In the genomic region with DNA sequence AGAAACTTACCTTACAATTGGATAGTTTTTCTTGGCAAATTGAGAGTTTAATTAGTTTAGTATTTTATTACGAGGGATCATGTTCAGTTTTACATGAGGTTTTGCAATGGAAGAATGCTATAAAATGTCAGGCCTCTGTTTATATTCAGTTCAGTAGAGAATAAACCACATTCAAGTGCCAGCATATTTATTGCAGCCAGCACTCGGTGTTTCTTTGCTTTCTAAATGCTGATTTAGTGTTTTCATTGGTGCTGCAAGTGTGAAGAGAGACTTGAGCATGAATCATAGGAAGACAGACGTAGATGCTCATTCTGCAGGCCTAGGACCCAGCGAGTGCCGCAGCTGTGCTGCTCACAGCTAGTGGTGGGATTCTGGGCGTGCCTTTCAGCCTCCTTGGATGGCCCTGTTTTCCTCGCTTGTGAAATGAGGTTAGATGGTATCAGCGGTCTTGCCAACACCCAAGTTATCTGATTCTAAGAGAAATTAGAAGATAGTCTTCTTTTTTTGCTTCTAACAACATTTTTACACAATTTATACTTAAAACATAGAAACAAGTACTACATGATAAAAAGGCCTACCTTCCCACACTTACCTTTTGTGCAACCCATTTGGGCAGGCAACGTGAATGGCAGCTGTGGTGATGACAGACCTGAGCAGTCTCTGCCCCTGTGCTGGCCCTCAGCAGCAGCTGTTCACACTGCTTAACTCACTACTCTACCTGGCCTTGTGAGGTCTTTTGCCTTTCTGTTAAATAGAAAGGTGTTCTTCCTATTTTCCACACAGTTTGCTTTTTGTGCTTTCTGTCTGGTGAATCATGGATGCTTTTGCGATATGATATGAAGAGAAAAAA, we compare ENCODE assay signal across 1 cellular context.
TF ChIP-seq lines count a peak whose summit lies in the region.

No MANE protein-coding gene starts in this region.

TF ChIP-seq in HEK293, 187 proteins besides CTCF, POLR2A, EP300 and RAD21 (continued from another document):
- TF ChIP-seq, protein P1, sequence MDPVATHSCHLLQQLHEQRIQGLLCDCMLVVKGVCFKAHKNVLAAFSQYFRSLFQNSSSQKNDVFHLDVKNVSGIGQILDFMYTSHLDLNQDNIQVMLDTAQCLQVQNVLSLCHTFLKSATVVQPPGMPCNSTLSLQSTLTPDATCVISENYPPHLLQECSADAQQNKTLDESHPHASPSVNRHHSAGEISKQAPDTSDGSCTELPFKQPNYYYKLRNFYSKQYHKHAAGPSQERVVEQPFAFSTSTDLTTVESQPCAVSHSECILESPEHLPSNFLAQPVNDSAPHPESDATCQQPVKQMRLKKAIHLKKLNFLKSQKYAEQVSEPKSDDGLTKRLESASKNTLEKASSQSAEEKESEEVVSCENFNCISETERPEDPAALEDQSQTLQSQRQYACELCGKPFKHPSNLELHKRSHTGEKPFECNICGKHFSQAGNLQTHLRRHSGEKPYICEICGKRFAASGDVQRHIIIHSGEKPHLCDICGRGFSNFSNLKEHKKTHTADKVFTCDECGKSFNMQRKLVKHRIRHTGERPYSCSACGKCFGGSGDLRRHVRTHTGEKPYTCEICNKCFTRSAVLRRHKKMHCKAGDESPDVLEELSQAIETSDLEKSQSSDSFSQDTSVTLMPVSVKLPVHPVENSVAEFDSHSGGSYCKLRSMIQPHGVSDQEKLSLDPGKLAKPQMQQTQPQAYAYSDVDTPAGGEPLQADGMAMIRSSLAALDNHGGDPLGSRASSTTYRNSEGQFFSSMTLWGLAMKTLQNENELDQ (tag by site-specific recombination; IDR thresholded peaks at IDR 0.05; ENCODE audit: low read depth), result 0 out of 2 replicates have a peak, but pooled peaks have one; percentile 10
- TF ChIP-seq WT1 (tag by site-specific recombination; IDR thresholded peaks at IDR 0.05) (peak; percentile 82), ZNF138 (tag by site-specific recombination; IDR thresholded peaks at IDR 0.05; ENCODE audit: borderline replicate concordance) (no peak), SALL2 (tag by site-specific recombination; IDR thresholded peaks at IDR 0.05; ENCODE audit: borderline replicate concordance) (no peak), ZNF354C (tag by site-specific recombination; IDR thresholded peaks at IDR 0.05; ENCODE audit: borderline replicate concordance, low read depth) (no peak), SCRT1 (tag by site-specific recombination; IDR thresholded peaks at IDR 0.05; ENCODE audit: borderline replicate concordance) (peak; percentile 57; the same call in 1 of the 2 replicates), RBAK (tag by site-specific recombination; IDR thresholded peaks at IDR 0.05) (no peak), ZNF664 (tag by site-specific recombination; IDR thresholded peaks at IDR 0.05) (peak; percentile 67; the same call in 1 of the 2 replicates), ZNF157 (tag by site-specific recombination; IDR thresholded peaks at IDR 0.05) (no peak), REPIN1 (tag by site-specific recombination; IDR thresholded peaks at IDR 0.05; ENCODE audit: low read depth) (no peak), ZNF623 (tag by site-specific recombination; IDR thresholded peaks at IDR 0.05) (no peak), ZNF132 (tag by site-specific recombination; IDR thresholded peaks at IDR 0.05; ENCODE audit: borderline replicate concordance) (no peak), ZNF433 (tag by site-specific recombination; IDR thresholded peaks at IDR 0.05; ENCODE audit: low read depth) (no peak), KLF9 (tag by site-specific recombination; IDR thresholded peaks at IDR 0.05; ENCODE audit: low read depth) (0 out of 2 replicates have a peak, but pooled peaks have one; percentile 13), ZNF426 (tag by site-specific recombination; IDR thresholded peaks at IDR 0.05) (no peak), ZNF391 (tag by site-specific recombination; IDR thresholded peaks at IDR 0.05; ENCODE audit: borderline replicate concordance, low read depth) (peak; percentile 84; the same call in 1 of the 2 replicates), ZFP37 (tag by site-specific recombination; IDR thresholded peaks at IDR 0.05) (no peak), ZFP3 (tag by site-specific recombination; IDR thresholded peaks at IDR 0.05; ENCODE audit: low read depth) (no peak), GFI1B (tag by site-specific recombination; IDR thresholded peaks at IDR 0.05) (peak; percentile 80), ZBTB7A (tag by site-specific recombination; IDR thresholded peaks at IDR 0.05; ENCODE audit: low read depth) (no peak), ZNF530 (tag by site-specific recombination; IDR thresholded peaks at IDR 0.05; ENCODE audit: low read depth) (no peak), ZNF19 (tag by site-specific recombination; IDR thresholded peaks at IDR 0.05; ENCODE audit: low read depth) (no peak), ZNF24 (tag by site-specific recombination; IDR thresholded peaks at IDR 0.05) (peak; percentile 78; the same call in 1 of the 2 replicates), ZBTB17 (tag by site-specific recombination; IDR thresholded peaks at IDR 0.05) (peak; percentile 50; the same call in 1 of the 2 replicates), ZNF2 (tag by site-specific recombination; IDR thresholded peaks at IDR 0.05) (peak; percentile 99), MYNN (tag by site-specific recombination; IDR thresholded peaks at IDR 0.05; ENCODE audit: borderline replicate concordance) (no peak), TRIM28 (IDR thresholded peaks at IDR 0.05; ENCODE audit: borderline replicate concordance, low read length) (0 out of 2 replicates have a peak, but pooled peaks have one; percentile 35), ZNF626 (tag by site-specific recombination; IDR thresholded peaks at IDR 0.05) (no peak), ZBTB1 (tag by site-specific recombination; IDR thresholded peaks at IDR 0.05) (peak; percentile 59; the same call in 1 of the 2 replicates), ZBTB21 (tag by site-specific recombination; IDR thresholded peaks at IDR 0.05) (no peak), ZNF571 (tag by site-specific recombination; IDR thresholded peaks at IDR 0.05) (no peak), YY2 (tag by site-specific recombination; IDR thresholded peaks at IDR 0.05) (no peak), ZNF114 (tag by site-specific recombination; IDR thresholded peaks at IDR 0.05) (no peak)
- TF ChIP-seq, protein P2, sequence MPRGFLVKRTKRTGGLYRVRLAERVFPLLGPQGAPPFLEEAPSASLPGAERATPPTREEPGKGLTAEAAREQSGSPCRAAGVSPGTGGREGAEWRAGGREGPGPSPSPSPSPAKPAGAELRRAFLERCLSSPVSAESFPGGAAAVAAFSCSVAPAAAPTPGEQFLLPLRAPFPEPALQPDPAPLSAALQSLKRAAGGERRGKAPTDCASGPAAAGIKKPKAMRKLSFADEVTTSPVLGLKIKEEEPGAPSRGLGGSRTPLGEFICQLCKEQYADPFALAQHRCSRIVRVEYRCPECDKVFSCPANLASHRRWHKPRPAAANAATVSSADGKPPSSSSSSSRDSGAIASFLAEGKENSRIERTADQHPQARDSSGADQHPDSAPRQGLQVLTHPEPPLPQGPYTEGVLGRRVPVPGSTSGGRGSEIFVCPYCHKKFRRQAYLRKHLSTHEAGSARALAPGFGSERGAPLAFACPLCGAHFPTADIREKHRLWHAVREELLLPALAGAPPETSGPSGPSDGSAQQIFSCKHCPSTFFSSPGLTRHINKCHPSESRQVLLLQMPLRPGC (tag by site-specific recombination; IDR thresholded peaks at IDR 0.05), result peak; percentile 95
- TF ChIP-seq, protein P3, sequence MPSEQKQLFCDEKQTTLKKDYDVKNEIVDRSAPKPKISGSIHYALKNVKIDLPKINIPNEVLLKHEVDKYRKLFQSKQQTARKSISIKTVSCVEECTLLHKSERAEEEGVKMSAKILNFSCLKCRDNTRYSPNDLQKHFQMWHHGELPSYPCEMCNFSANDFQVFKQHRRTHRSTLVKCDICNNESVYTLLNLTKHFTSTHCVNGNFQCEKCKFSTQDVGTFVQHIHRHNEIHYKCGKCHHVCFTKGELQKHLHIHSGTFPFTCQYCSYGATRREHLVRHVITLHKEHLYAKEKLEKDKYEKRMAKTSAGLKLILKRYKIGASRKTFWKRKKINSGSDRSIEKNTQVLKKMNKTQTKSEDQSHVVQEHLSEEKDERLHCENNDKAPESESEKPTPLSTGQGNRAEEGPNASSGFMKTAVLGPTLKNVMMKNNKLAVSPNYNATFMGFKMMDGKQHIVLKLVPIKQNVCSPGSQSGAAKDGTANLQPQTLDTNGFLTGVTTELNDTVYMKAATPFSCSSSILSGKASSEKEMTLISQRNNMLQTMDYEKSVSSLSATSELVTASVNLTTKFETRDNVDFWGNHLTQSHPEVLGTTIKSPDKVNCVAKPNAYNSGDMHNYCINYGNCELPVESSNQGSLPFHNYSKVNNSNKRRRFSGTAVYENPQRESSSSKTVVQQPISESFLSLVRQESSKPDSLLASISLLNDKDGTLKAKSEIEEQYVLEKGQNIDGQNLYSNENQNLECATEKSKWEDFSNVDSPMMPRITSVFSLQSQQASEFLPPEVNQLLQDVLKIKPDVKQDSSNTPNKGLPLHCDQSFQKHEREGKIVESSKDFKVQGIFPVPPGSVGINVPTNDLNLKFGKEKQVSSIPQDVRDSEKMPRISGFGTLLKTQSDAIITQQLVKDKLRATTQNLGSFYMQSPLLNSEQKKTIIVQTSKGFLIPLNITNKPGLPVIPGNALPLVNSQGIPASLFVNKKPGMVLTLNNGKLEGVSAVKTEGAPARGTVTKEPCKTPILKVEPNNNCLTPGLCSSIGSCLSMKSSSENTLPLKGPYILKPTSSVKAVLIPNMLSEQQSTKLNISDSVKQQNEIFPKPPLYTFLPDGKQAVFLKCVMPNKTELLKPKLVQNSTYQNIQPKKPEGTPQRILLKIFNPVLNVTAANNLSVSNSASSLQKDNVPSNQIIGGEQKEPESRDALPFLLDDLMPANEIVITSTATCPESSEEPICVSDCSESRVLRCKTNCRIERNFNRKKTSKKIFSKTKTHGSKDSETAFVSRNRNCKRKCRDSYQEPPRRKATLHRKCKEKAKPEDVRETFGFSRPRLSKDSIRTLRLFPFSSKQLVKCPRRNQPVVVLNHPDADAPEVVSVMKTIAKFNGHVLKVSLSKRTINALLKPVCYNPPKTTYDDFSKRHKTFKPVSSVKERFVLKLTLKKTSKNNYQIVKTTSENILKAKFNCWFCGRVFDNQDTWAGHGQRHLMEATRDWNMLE (tag by site-specific recombination; conservative IDR thresholded peaks at IDR 0.05; ENCODE audit: low read depth), result 0 out of 2 replicates have a peak, but pooled peaks have one; percentile 26
- TF ChIP-seq, protein P4, sequence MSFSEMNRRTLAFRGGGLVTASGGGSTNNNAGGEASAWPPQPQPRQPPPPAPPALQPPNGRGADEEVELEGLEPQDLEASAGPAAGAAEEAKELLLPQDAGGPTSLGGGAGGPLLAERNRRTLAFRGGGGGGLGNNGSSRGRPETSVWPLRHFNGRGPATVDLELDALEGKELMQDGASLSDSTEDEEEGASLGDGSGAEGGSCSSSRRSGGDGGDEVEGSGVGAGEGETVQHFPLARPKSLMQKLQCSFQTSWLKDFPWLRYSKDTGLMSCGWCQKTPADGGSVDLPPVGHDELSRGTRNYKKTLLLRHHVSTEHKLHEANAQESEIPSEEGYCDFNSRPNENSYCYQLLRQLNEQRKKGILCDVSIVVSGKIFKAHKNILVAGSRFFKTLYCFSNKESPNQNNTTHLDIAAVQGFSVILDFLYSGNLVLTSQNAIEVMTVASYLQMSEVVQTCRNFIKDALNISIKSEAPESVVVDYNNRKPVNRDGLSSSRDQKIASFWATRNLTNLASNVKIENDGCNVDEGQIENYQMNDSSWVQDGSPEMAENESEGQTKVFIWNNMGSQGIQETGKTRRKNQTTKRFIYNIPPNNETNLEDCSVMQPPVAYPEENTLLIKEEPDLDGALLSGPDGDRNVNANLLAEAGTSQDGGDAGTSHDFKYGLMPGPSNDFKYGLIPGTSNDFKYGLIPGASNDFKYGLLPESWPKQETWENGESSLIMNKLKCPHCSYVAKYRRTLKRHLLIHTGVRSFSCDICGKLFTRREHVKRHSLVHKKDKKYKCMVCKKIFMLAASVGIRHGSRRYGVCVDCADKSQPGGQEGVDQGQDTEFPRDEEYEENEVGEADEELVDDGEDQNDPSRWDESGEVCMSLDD (tag by site-specific recombination; IDR thresholded peaks at IDR 0.05), result no peak
- TF ChIP-seq, protein P5, sequence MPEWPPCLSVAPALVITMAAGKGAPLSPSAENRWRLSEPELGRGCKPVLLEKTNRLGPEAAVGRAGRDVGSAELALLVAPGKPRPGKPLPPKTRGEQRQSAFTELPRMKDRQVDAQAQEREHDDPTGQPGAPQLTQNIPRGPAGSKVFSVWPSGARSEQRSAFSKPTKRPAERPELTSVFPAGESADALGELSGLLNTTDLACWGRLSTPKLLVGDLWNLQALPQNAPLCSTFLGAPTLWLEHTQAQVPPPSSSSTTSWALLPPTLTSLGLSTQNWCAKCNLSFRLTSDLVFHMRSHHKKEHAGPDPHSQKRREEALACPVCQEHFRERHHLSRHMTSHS (tag by site-specific recombination; IDR thresholded peaks at IDR 0.05), result no peak
- TF ChIP-seq, protein P6, sequence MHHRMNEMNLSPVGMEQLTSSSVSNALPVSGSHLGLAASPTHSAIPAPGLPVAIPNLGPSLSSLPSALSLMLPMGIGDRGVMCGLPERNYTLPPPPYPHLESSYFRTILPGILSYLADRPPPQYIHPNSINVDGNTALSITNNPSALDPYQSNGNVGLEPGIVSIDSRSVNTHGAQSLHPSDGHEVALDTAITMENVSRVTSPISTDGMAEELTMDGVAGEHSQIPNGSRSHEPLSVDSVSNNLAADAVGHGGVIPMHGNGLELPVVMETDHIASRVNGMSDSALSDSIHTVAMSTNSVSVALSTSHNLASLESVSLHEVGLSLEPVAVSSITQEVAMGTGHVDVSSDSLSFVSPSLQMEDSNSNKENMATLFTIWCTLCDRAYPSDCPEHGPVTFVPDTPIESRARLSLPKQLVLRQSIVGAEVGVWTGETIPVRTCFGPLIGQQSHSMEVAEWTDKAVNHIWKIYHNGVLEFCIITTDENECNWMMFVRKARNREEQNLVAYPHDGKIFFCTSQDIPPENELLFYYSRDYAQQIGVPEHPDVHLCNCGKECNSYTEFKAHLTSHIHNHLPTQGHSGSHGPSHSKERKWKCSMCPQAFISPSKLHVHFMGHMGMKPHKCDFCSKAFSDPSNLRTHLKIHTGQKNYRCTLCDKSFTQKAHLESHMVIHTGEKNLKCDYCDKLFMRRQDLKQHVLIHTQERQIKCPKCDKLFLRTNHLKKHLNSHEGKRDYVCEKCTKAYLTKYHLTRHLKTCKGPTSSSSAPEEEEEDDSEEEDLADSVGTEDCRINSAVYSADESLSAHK (tag by site-specific recombination; IDR thresholded peaks at IDR 0.05), result peak; percentile 95
